In the genomic region with DNA sequence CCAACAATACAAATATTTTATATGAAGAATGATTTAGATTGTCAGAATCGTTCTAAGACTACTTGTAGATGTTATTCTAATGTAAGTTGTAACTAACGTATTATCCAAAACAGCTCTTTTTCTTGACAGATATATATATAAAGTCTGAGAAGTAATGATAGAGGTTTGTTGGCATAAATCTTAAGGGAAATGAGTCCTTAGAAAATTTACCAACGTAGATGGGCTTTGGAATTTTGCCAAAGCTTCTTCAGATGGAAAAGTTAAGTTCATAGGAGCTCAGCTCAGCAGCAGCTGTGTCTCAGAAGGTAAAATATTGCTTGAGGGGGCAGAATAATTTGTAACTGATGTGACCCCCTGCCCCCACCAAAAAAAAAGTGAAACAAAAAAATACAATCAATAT, we compare ENCODE assay signal across 12 cellular contexts.
DNase-seq lines count a peak whose midpoint lies in the region; ATAC-seq, FAIRE-seq and TF ChIP-seq lines count a peak whose summit lies in the region.
"Had no signal": no experiment of that assay in that cellular context is flagged by ENCODE, and none has a peak within 500 bp of the region (broad histone marks: within the 10 kb centered on the region; RNA-seq: fewer than 3 reads in every experiment).

No MANE protein-coding gene starts in this region.

- no peaks in the 10 kb centered on the region for H3K9me3 Mint-ChIP-seq in mesothelial cell of epicardium
- H3K9me3 Mint-ChIP-seq in activated CD4-positive, alpha-beta T cell treated with anti-CD3 and anti-CD28 coated beads, Interleukin-2, amount 10 ng/mL, durations not matched to agents 7 days and 5 days, result no peaks in the 10 kb centered on the region
- H3K9me3 Mint-ChIP-seq: activated naive CD4-positive, alpha-beta T cell treated with anti-CD3 and anti-CD28 coated beads, Interleukin-2, amount 50 U/mL, for 72 hours had no signal

- H4K20me1 ChIP-seq in HepG2 (ENCODE audit: insufficient read depth, low read length), result no peaks in the 10 kb centered on the region
- H4K20me1 ChIP-seq: BLaER1 had no signal

- no peak for FAIRE-seq in HepG2 (lab: Jason Lieb, UNC)

- WGBS in right lobe of liver (ENCODE audit: insufficient coverage, low coverage, low lambda C conversion rate, missing lambda C conversion rate), result 56% methylated on average over 3 of the region's 3 CpGs
- 94% methylated on average over 3 of the region's 3 CpGs for WGBS in HepG2 (ENCODE audit: low lambda C conversion rate)

- H3K9me3 ChIP-seq in right lobe of liver (no peaks in the 10 kb centered on the region), HepG2 (ENCODE audit: low read length) (no peaks in the 10 kb centered on the region), vagina (no peaks in the 10 kb centered on the region)
- H3K9me3 ChIP-seq: BLaER1 had no signal

- no peak overlapping the region for H3K4me3 Mint-ChIP-seq in mesothelial cell of epicardium
- no peak overlapping the region for H3K4me3 Mint-ChIP-seq in activated CD4-positive, alpha-beta T cell treated with anti-CD3 and anti-CD28 coated beads, Interleukin-2, amount 10 ng/mL, durations not matched to agents 7 days and 5 days

- ATAC-seq in right lobe of liver (no peak), HepG2 (no peak), HG03378 (IDR thresholded peaks at IDR 0.05; ENCODE audit: unreplicated experiment) (no peak)
- ATAC-seq: activated CD4-positive, CD25-positive, alpha-beta regulatory T cell treated with anti-CD3 and anti-CD28 coated beads, Interleukin-2, amount 50 U/mL, for 24 hours; activated naive CD4-positive, alpha-beta T cell treated with anti-CD3 and anti-CD28 coated beads, Interleukin-2, amount 50 U/mL, for 72 hours had no signal

- peaks cover 30% of the 10 kb centered on the region for H3K4me1 Mint-ChIP-seq in mesothelial cell of epicardium
- H3K4me1 Mint-ChIP-seq in activated CD4-positive, alpha-beta T cell treated with anti-CD3 and anti-CD28 coated beads, Interleukin-2, amount 10 ng/mL, durations not matched to agents 7 days and 5 days, result peaks cover 17% of the 10 kb centered on the region

- H3K27me3 Mint-ChIP-seq in mesothelial cell of epicardium (ENCODE audit: low read depth), result no peaks in the 10 kb centered on the region
- no peaks in the 10 kb centered on the region for H3K27me3 Mint-ChIP-seq in activated CD4-positive, alpha-beta T cell treated with anti-CD3 and anti-CD28 coated beads, Interleukin-2, amount 10 ng/mL, durations not matched to agents 7 days and 5 days

- no peak overlapping the region for H2AFZ ChIP-seq in HepG2 (ENCODE audit: low read length)

- BruUV-seq in HepG2 (replicated peaks; lab: Mats Ljungman, UMichigan), result no TSS peak

- H3K9ac ChIP-seq in HepG2 (ENCODE audit: insufficient read depth, low read depth, low read length), result no peak overlapping the region
- H3K9ac ChIP-seq: BLaER1 had no signal

- TF ChIP-seq POLR2A in right lobe of liver (IDR thresholded peaks at IDR 0.05), result no peak
- no peak for TF ChIP-seq POLR2A in HepG2 (IDR thresholded peaks at IDR 0.05; ENCODE audit: insufficient read depth in 1 of 2, low read depth in 2 of 2, low read length in 2 of 2)
- no peak for TF ChIP-seq POLR2A in vagina (IDR thresholded peaks at IDR 0.05)

- no peak overlapping the region for H3K4me2 ChIP-seq in HepG2 (ENCODE audit: low read depth, low read length)
- H3K4me2 ChIP-seq: BLaER1 had no signal

- TF ChIP-seq EP300 in HepG2 (IDR thresholded peaks at IDR 0.05; ENCODE audit: low read depth in 2 of 2, low read length in 2 of 2), result no peak
- TF ChIP-seq EP300 in HepG2 (CRISPR knock-in tag; IDR thresholded peaks at IDR 0.05; ENCODE audit: borderline replicate concordance), result no peak

- H3K4me1 ChIP-seq in right lobe of liver, result peaks cover 0 to 17% (median 0%) of the 10 kb centered on the region in 4 donors
- H3K4me1 ChIP-seq in HepG2 (ENCODE audit: insufficient read depth, low read length), result 0 out of 2 replicates have a peak, but pooled peaks cover 7% of the 10 kb centered on the region
- peaks cover 14% of the 10 kb centered on the region for H3K4me1 ChIP-seq in vagina

- no peak for TF ChIP-seq CTCF in right lobe of liver (IDR thresholded peaks at IDR 0.05)
- no peak for TF ChIP-seq CTCF in HepG2 (CRISPR knock-in tag; IDR thresholded peaks at IDR 0.05)
- TF ChIP-seq CTCF in mesothelial cell of epicardium (IDR thresholded peaks at IDR 0.05; ENCODE audit: unreplicated experiment), result no peak
- no peak for TF ChIP-seq CTCF in vagina (IDR thresholded peaks at IDR 0.05)

- H3K4me3 ChIP-seq in right lobe of liver, result peak overlapping the region in 1 of 3 donors; percentile 33
- no peak overlapping the region for H3K4me3 ChIP-seq in HepG2 (replicated peaks in 1 of 3; ENCODE audit: insufficient read depth in 1 of 3, low read depth in 2 of 3, low read length in 3 of 3)
- peak overlapping the region; percentile 10 to 29 for H3K4me3 ChIP-seq in vagina
- H3K4me3 ChIP-seq: BLaER1 had no signal

- H3K27ac Mint-ChIP-seq in mesothelial cell of epicardium, result peak overlapping the region; percentile 56
- no peak overlapping the region for H3K27ac Mint-ChIP-seq in activated CD4-positive, alpha-beta T cell treated with anti-CD3 and anti-CD28 coated beads, Interleukin-2, amount 10 ng/mL, durations not matched to agents 7 days and 5 days

- H3K27me3 ChIP-seq in right lobe of liver (no peaks in the 10 kb centered on the region), HepG2 (ENCODE audit: control insufficient read depth in 1 of 2, insufficient read depth in 2 of 2, low read length in 2 of 2) (no peaks in the 10 kb centered on the region), vagina (no peaks in the 10 kb centered on the region)
- H3K27me3 ChIP-seq: BLaER1 had no signal

- TF ChIP-seq RAD21 in HepG2 (CRISPR knock-in tag; IDR thresholded peaks at IDR 0.05), result no peak

- POLR2A ChIA-PET in HepG2 (lab: Yijun Ruan, JAX), result no interaction called here
- POLR2A ChIA-PET in activated CD4-positive, alpha-beta T cell treated with anti-CD3 and anti-CD28 coated beads, Interleukin-2, amount 10 ng/mL, durations not matched to agents 7 days and 5 days (lab: Charles Lee), result no interaction called here

- CTCF ChIA-PET in HepG2 (lab: Yijun Ruan, JAX; ENCODE audit: low intra/inter-chr PET ratio, low total read pairs), result no interaction called here
- CTCF ChIA-PET in activated CD4-positive, alpha-beta T cell treated with anti-CD3 and anti-CD28 coated beads, Interleukin-2, amount 10 ng/mL, durations not matched to agents 7 days and 5 days (lab: Charles Lee), result no interaction called here

- peaks cover 20% of the 10 kb centered on the region for H3K36me3 Mint-ChIP-seq in mesothelial cell of epicardium
- peaks cover 8% of the 10 kb centered on the region for H3K36me3 Mint-ChIP-seq in activated CD4-positive, alpha-beta T cell treated with anti-CD3 and anti-CD28 coated beads, Interleukin-2, amount 10 ng/mL, durations not matched to agents 7 days and 5 days (ENCODE audit: low read depth)

- DNase-seq in right lobe of liver, result no peak
- no peak for DNase-seq in HepG2 (ENCODE audit: low spot score)
- DNase-seq in mesothelial cell of epicardium (ENCODE audit: low spot score in 2 of 2, unreplicated experiment in 2 of 2), result no peak
- DNase-seq in vagina (ENCODE audit: extremely low spot score in 2 of 2), result no peak
- no peak for DNase-seq in activated CD4-positive, alpha-beta T cell treated with anti-CD3 and anti-CD28 coated beads, Interleukin-2, amount 10 ng/mL, durations not matched to agents 7 days and 5 days
- DNase-seq in activated CD4-positive, CD25-positive, alpha-beta regulatory T cell treated with anti-CD3 and anti-CD28 coated beads, Interleukin-2, amount 50 U/mL, for 72 hours, result no peak
- DNase-seq: NCI-H1092 had no signal

- intact Hi-C loops in right lobe of liver (cut with DNase I), result no loop called here
- intact Hi-C loops in HepG2 (cut with micrococcal nuclease; ENCODE audit: unreplicated experiment), result no loop called here
- intact Hi-C loops in vagina (cut with DNase I), result no loop called here

- peaks cover 0 to 4% (median 0%) of the 10 kb centered on the region in 4 donors for H3K36me3 ChIP-seq in right lobe of liver
- H3K36me3 ChIP-seq in HepG2 (replicated peaks in 1 of 2; ENCODE audit: control insufficient read depth in 1 of 2, insufficient read depth in 2 of 2, low read length in 2 of 2), result 0 out of 5 replicates have a peak, but pooled peaks cover 0 to 4% of the 10 kb centered on the region in 2 experiments
- H3K36me3 ChIP-seq in vagina, result peaks cover 3 to 5% of the 10 kb centered on the region in 2 donors

- H3K27ac ChIP-seq in right lobe of liver (peak overlapping the region in 2 of 3 donors; percentile 31 to 53), HepG2 (ENCODE audit: extremely low read length, insufficient read depth, low read length) (no peak overlapping the region), cingulate gyrus (ENCODE audit: low read depth, low read length) (peak overlapping the region; percentile 43), vagina (peak overlapping the region; percentile 37)

- in situ Hi-C loops in HepG2 (cut with HindIII; ENCODE audit: extremely low pct_ligation_motif_present, low pct_unique_long_range_greater_than_20kb), result no loop called here

- H3K79me2 ChIP-seq in HepG2 (ENCODE audit: insufficient read depth, low read length), result no peaks in the 10 kb centered on the region

TF ChIP-seq in HepG2, 621 proteins besides CTCF, POLR2A, EP300 and RAD21 (continues in another document):
- TF ChIP-seq, protein P1, sequence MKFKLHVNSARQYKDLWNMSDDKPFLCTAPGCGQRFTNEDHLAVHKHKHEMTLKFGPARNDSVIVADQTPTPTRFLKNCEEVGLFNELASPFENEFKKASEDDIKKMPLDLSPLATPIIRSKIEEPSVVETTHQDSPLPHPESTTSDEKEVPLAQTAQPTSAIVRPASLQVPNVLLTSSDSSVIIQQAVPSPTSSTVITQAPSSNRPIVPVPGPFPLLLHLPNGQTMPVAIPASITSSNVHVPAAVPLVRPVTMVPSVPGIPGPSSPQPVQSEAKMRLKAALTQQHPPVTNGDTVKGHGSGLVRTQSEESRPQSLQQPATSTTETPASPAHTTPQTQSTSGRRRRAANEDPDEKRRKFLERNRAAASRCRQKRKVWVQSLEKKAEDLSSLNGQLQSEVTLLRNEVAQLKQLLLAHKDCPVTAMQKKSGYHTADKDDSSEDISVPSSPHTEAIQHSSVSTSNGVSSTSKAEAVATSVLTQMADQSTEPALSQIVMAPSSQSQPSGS (CRISPR knock-in tag; IDR thresholded peaks at IDR 0.05), result no peak
- TF ChIP-seq ZNF605 (CRISPR knock-in tag; IDR thresholded peaks at IDR 0.05) (no peak), ZNF775 (CRISPR knock-in tag; IDR thresholded peaks at IDR 0.05; ENCODE audit: borderline replicate concordance) (no peak), FOXC1 (CRISPR knock-in tag; IDR thresholded peaks at IDR 0.05; ENCODE audit: borderline replicate concordance) (no peak)
- TF ChIP-seq, protein P2, sequence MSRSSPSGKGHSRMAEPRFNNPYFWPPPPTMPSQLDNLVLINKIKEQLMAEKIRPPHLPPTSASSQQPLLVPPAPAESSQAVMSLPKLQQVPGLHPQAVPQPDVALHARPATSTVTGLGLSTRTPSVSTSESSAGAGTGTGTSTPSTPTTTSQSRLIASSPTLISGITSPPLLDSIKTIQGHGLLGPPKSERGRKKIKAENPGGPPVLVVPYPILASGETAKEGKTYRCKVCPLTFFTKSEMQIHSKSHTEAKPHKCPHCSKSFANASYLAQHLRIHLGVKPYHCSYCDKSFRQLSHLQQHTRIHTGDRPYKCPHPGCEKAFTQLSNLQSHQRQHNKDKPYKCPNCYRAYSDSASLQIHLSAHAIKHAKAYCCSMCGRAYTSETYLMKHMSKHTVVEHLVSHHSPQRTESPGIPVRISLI (CRISPR knock-in tag; IDR thresholded peaks at IDR 0.05; ENCODE audit: borderline replicate concordance), result no peak

Comparison
In these comparisons a context has a peak if more than half of its experiments do, and no peak if none do; other contexts are left out.
1. H3K4me3 ChIP-seq: peak in vagina (2 of 2); none in HepG2 (0 of 3).